Comparison of ENCODE assay signal across 26 cellular contexts in genomic region chr10:33109384-33109783, GRCh38.
DNase-seq lines count a peak whose midpoint lies in the region; ATAC-seq and TF ChIP-seq lines count a peak whose summit lies in the region.
"Had no signal": no experiment of that assay in that cellular context is flagged by ENCODE, and none has a peak within 500 bp of the region (broad histone marks: within the 10 kb centered on the region; RNA-seq: fewer than 3 reads in every experiment).

No MANE protein-coding gene starts in this region.

- TF ChIP-seq POLR2A in heart left ventricle (IDR thresholded peaks at IDR 0.05): no peak

- H4K20me1 ChIP-seq in GM23338 (replicated peaks; ENCODE audit: insufficient read depth): no peaks in the 10 kb centered on the region

- no peak overlapping the region for H3K27ac Mint-ChIP-seq in GM23338
- H3K27ac Mint-ChIP-seq in stimulated activated effector memory CD8-positive, alpha-beta T cell treated with anti-CD3 and anti-CD28 coated beads, Interleukin-12 subunit alpha, Interleukin-12 subunit beta, amount 100 ng/mL, for 72 hours: peak overlapping the region; percentile 23
- H3K27ac Mint-ChIP-seq: CD14-positive monocyte, HFFc6 had no signal

- intact Hi-C loops in heart left ventricle (cut with DNase I) (no loop called here), Right ventricle myocardium superior (cut with DNase I) (no loop called here)

- H3K9me2 ChIP-seq in GM23338 (ENCODE audit: insufficient read depth): 0 out of 2 replicates have a peak, but pooled peaks cover 3% of the 10 kb centered on the region

- TF ChIP-seq CTCF in heart left ventricle (IDR thresholded peaks at IDR 0.05) (no peak), GM23338 (conservative IDR thresholded peaks at IDR 0.05; ENCODE audit: low read depth in 2 of 2) (no peak), choroid plexus epithelial cell (conservative IDR thresholded peaks at IDR 0.05; ENCODE audit: low read depth, low read length) (no peak)

- no peak overlapping the region for H3K4me3 Mint-ChIP-seq in GM23338
- H3K4me3 Mint-ChIP-seq in stimulated activated effector memory CD8-positive, alpha-beta T cell treated with anti-CD3 and anti-CD28 coated beads, Interleukin-12 subunit alpha, Interleukin-12 subunit beta, amount 100 ng/mL, for 72 hours: peak overlapping the region; percentile 59
- H3K4me3 Mint-ChIP-seq: CD14-positive monocyte, HFFc6 had no signal

- H2AFZ ChIP-seq in GM23338: peak overlapping the region; percentile 85
- H2AFZ ChIP-seq: PC-9 had no signal

- peaks cover 6% of the 10 kb centered on the region for H3K27me3 Mint-ChIP-seq in GM23338 (ENCODE audit: insufficient read depth, low read depth, poor library complexity)

- H3K27me3 ChIP-seq in heart left ventricle: no peaks in the 10 kb centered on the region
- H3K27me3 ChIP-seq in GM23338 (ENCODE audit: insufficient read depth): no peaks in the 10 kb centered on the region
- H3K27me3 ChIP-seq: ovary, thyroid gland had no signal

- H3K9me3 ChIP-seq in heart left ventricle: peaks cover 0 to 3% (median 0%) of the 10 kb centered on the region in 12 donors
- H3K9me3 ChIP-seq: ovary, thyroid gland had no signal

- peak overlapping the region in 7 of 12 donors; percentile 21 to 80 (median 45) for H3K27ac ChIP-seq in heart left ventricle
- no peak overlapping the region for H3K27ac ChIP-seq in GM23338 (ENCODE audit: low read depth)
- H3K27ac ChIP-seq: ovary, PC-9, thyroid gland had no signal

- peaks cover 40% of the 10 kb centered on the region for H3K4me1 Mint-ChIP-seq in GM23338
- peaks cover 64% of the 10 kb centered on the region for H3K4me1 Mint-ChIP-seq in stimulated activated effector memory CD8-positive, alpha-beta T cell treated with anti-CD3 and anti-CD28 coated beads, Interleukin-12 subunit alpha, Interleukin-12 subunit beta, amount 100 ng/mL, for 72 hours

- H3K36me3 ChIP-seq in heart left ventricle (no peaks in the 10 kb centered on the region), GM23338 (ENCODE audit: insufficient read depth) (no peaks in the 10 kb centered on the region)
- H3K36me3 ChIP-seq: ovary, thyroid gland had no signal

- DNase-seq in heart left ventricle (no peak), Right ventricle myocardium superior (no peak), GM23338 (ENCODE audit: low spot score) (no peak), choroid plexus epithelial cell (ENCODE audit: low read depth) (peak; percentile 12), NCI-H526 (lab: John Stamatoyannopoulos, UW) (no peak)
- no peak for DNase-seq in stimulated activated effector memory CD8-positive, alpha-beta T cell treated with anti-CD3 and anti-CD28 coated beads, Interleukin-12 subunit alpha, Interleukin-12 subunit beta, amount 100 ng/mL, for 72 hours (ENCODE audit: low spot score in 2 of 2)
- DNase-seq: activated CD4-positive, CD25-positive, alpha-beta regulatory T cell treated with anti-CD3 and anti-CD28 coated beads, Interleukin-2, amount 50 U/mL, for 72 hours; DMS 273 treated with DMSO at 0.1 percent for 48 hours; effector CD8-positive, alpha-beta T cell; foreskin fibroblast; HFFc6; left colon; mesendoderm; NCI-H1105; NCI-H2029 treated with DMSO at 0.1 percent for 48 hours; NCI-H2227 treated with DMSO at 0.1 percent for 48 hours; NCI-H82; ovary; PC-9; SHP77; stimulated activated CD4-positive, alpha-beta T cell treated with anti-CD3 and anti-CD28 coated beads, Interleukin-12 subunit alpha, Interleukin-12 subunit beta, amount 100 ng/mL, for 4 hours; stimulated activated CD4-positive, alpha-beta T cell treated with anti-CD3 and anti-CD28 coated beads, Interleukin-4, amount 100 ng/mL, for 24 hours; stimulated activated naive CD8-positive, alpha-beta T cell treated with anti-CD3 and anti-CD28 coated beads, Interleukin-15, Interleukin-2, amounts not matched to agents 100 U/mL and 50 U/mL, for 24 hours; thyroid gland had no signal

- H3K79me2 ChIP-seq in GM23338 (replicated peaks; ENCODE audit: insufficient read depth): no peaks in the 10 kb centered on the region

- H3K9me3 Mint-ChIP-seq in GM23338: peaks cover 6% of the 10 kb centered on the region
- no peaks in the 10 kb centered on the region for H3K9me3 Mint-ChIP-seq in stimulated activated effector memory CD8-positive, alpha-beta T cell treated with anti-CD3 and anti-CD28 coated beads, Interleukin-12 subunit alpha, Interleukin-12 subunit beta, amount 100 ng/mL, for 72 hours
- H3K9me3 Mint-ChIP-seq: HFFc6 had no signal

- 54 to 63% (median 56%) methylated on average over 4 of the region's 4 CpGs for WGBS in heart left ventricle, 4 donors

- H3K4me2 ChIP-seq in GM23338: no peak overlapping the region
- H3K4me2 ChIP-seq: PC-9 had no signal

- no peak overlapping the region for H3K4me3 ChIP-seq in heart left ventricle
- H3K4me3 ChIP-seq in GM23338: no peak overlapping the region
- no peak overlapping the region for H3K4me3 ChIP-seq in choroid plexus epithelial cell (ENCODE audit: low read depth, low read length)
- H3K4me3 ChIP-seq: ovary, PC-9, thyroid gland had no signal

- ATAC-seq in heart left ventricle (no peak), Right ventricle myocardium superior (ENCODE audit: poor library complexity) (no peak), GM23338 (no peak)
- ATAC-seq in stimulated activated effector memory CD8-positive, alpha-beta T cell treated with anti-CD3 and anti-CD28 coated beads, Interleukin-12 subunit alpha, Interleukin-12 subunit beta, amount 100 ng/mL, for 72 hours: no peak
- no peak for ATAC-seq in activated CD4-positive, CD25-positive, alpha-beta regulatory T cell treated with anti-CD3 and anti-CD28 coated beads, Interleukin-2, amount 50 U/mL, for 24 hours
- ATAC-seq: left colon; stimulated activated naive CD8-positive, alpha-beta T cell treated with anti-CD3 and anti-CD28 coated beads, Interleukin-15, Interleukin-2, amounts not matched to agents 100 U/mL and 50 U/mL, for 24 hours had no signal

- H3F3A ChIP-seq in GM23338 (replicated peaks; ENCODE audit: low read depth): no peaks in the 10 kb centered on the region

- peaks cover 6% of the 10 kb centered on the region; the same call in 2 of the 3 replicates for H3K36me3 Mint-ChIP-seq in GM23338 (ENCODE audit: low read depth)
- H3K36me3 Mint-ChIP-seq in stimulated activated effector memory CD8-positive, alpha-beta T cell treated with anti-CD3 and anti-CD28 coated beads, Interleukin-12 subunit alpha, Interleukin-12 subunit beta, amount 100 ng/mL, for 72 hours: no peaks in the 10 kb centered on the region
- H3K36me3 Mint-ChIP-seq: CD14-positive monocyte had no signal

- peaks cover 0 to 44% (median 9%) of the 10 kb centered on the region in 12 donors for H3K4me1 ChIP-seq in heart left ventricle
- H3K4me1 ChIP-seq in GM23338 (ENCODE audit: insufficient read depth): peaks cover 38% of the 10 kb centered on the region
- H3K4me1 ChIP-seq: thyroid gland had no signal
